ENCODE assay signal across 1 cellular context in genomic region chr17:7555320-7555948, GRCh38.
TF ChIP-seq lines count a peak whose summit lies in the region.

No MANE protein-coding gene starts in this region.

TF ChIP-seq in SK-N-SH treated with all-trans-retinoic acid at 6 μM for 48 hours, 23 proteins besides CTCF, POLR2A, EP300 and RAD21 (continued from another document):
- no peak for TF ChIP-seq CSRNP3 (CRISPR knock-in tag; IDR thresholded peaks at IDR 0.05)
- no peak for TF ChIP-seq BACH2 (CRISPR knock-in tag; IDR thresholded peaks at IDR 0.05; ENCODE audit: borderline replicate concordance)
- TF ChIP-seq PATZ1 (CRISPR knock-in tag; IDR thresholded peaks at IDR 0.05; ENCODE audit: borderline replicate concordance), result no peak
- no peak for TF ChIP-seq CREB5 (CRISPR knock-in tag; IDR thresholded peaks at IDR 0.05; ENCODE audit: low read depth)
- TF ChIP-seq OSR1 (CRISPR knock-in tag; IDR thresholded peaks at IDR 0.05), result no peak
- TF ChIP-seq ESRRG (CRISPR knock-in tag; IDR thresholded peaks at IDR 0.05), result no peak
- no peak for TF ChIP-seq POU6F1 (CRISPR knock-in tag; IDR thresholded peaks at IDR 0.05; ENCODE audit: borderline replicate concordance, low read depth)
- TF ChIP-seq ARNTL (CRISPR knock-in tag; IDR thresholded peaks at IDR 0.05; ENCODE audit: borderline replicate concordance, low read depth), result no peak
- no peak for TF ChIP-seq GLIS3 (CRISPR knock-in tag; IDR thresholded peaks at IDR 0.05)
- TF ChIP-seq ZFP30 (CRISPR knock-in tag; IDR thresholded peaks at IDR 0.05), result no peak
- TF ChIP-seq TCF4 (CRISPR knock-in tag; IDR thresholded peaks at IDR 0.05; ENCODE audit: borderline replicate concordance), result no peak
- no peak for TF ChIP-seq ZNF8 (CRISPR knock-in tag; IDR thresholded peaks at IDR 0.05)
- no peak for TF ChIP-seq CSDC2 (CRISPR knock-in tag; IDR thresholded peaks at IDR 0.05)
- TF ChIP-seq RARB (CRISPR knock-in tag; IDR thresholded peaks at IDR 0.05), result no peak
- TF ChIP-seq ZC3H10 (CRISPR knock-in tag; IDR thresholded peaks at IDR 0.05), result no peak
- TF ChIP-seq TOX (CRISPR knock-in tag; IDR thresholded peaks at IDR 0.05; ENCODE audit: borderline replicate concordance), result no peak
- TF ChIP-seq ZNF565 (CRISPR knock-in tag; conservative IDR thresholded peaks at IDR 0.05; ENCODE audit: low read depth), result no peak
- no peak for TF ChIP-seq PPARA (CRISPR knock-in tag; IDR thresholded peaks at IDR 0.05; ENCODE audit: borderline replicate concordance)
- TF ChIP-seq SNAI2 (CRISPR knock-in tag; IDR thresholded peaks at IDR 0.05), result no peak
